ENCODE assay signal across 1 cellular context in genomic region chr2:101205521-101205998, GRCh38.
TF ChIP-seq lines count a peak whose summit lies in the region.

No MANE protein-coding gene starts in this region.

TF ChIP-seq in HepG2, 621 proteins besides CTCF, POLR2A, EP300 and RAD21 (continued from another document and continues in another):
- TF ChIP-seq, protein P1, sequence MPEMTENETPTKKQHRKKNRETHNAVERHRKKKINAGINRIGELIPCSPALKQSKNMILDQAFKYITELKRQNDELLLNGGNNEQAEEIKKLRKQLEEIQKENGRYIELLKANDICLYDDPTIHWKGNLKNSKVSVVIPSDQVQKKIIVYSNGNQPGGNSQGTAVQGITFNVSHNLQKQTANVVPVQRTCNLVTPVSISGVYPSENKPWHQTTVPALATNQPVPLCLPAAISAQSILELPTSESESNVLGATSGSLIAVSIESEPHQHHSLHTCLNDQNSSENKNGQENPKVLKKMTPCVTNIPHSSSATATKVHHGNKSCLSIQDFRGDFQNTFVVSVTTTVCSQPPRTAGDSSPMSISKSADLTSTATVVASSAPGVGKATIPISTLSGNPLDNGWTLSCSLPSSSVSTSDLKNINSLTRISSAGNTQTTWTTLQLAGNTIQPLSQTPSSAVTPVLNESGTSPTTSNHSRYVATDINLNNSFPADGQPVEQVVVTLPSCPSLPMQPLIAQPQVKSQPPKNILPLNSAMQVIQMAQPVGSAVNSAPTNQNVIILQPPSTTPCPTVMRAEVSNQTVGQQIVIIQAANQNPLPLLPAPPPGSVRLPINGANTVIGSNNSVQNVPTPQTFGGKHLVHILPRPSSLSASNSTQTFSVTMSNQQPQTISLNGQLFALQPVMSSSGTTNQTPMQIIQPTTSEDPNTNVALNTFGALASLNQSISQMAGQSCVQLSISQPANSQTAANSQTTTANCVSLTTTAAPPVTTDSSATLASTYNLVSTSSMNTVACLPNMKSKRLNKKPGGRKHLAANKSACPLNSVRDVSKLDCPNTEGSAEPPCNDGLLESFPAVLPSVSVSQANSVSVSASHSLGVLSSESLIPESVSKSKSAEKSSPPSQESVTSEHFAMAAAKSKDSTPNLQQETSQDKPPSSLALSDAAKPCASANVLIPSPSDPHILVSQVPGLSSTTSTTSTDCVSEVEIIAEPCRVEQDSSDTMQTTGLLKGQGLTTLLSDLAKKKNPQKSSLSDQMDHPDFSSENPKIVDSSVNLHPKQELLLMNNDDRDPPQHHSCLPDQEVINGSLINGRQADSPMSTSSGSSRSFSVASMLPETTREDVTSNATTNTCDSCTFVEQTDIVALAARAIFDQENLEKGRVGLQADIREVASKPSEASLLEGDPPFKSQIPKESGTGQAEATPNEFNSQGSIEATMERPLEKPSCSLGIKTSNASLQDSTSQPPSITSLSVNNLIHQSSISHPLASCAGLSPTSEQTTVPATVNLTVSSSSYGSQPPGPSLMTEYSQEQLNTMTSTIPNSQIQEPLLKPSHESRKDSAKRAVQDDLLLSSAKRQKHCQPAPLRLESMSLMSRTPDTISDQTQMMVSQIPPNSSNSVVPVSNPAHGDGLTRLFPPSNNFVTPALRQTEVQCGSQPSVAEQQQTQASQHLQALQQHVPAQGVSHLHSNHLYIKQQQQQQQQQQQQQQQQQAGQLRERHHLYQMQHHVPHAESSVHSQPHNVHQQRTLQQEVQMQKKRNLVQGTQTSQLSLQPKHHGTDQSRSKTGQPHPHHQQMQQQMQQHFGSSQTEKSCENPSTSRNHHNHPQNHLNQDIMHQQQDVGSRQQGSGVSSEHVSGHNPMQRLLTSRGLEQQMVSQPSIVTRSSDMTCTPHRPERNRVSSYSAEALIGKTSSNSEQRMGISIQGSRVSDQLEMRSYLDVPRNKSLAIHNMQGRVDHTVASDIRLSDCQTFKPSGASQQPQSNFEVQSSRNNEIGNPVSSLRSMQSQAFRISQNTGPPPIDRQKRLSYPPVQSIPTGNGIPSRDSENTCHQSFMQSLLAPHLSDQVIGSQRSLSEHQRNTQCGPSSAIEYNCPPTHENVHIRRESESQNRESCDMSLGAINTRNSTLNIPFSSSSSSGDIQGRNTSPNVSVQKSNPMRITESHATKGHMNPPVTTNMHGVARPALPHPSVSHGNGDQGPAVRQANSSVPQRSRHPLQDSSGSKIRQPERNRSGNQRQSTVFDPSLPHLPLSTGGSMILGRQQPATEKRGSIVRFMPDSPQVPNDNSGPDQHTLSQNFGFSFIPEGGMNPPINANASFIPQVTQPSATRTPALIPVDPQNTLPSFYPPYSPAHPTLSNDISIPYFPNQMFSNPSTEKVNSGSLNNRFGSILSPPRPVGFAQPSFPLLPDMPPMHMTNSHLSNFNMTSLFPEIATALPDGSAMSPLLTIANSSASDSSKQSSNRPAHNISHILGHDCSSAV (CRISPR knock-in tag; IDR thresholded peaks at IDR 0.05; ENCODE audit: borderline replicate concordance) = no peak
- TF ChIP-seq HMGA1 (CRISPR knock-in tag; conservative IDR thresholded peaks at IDR 0.05) (no peak), ARNT2 (CRISPR knock-in tag; IDR thresholded peaks at IDR 0.05; ENCODE audit: low read depth) (no peak), CREBL2 (CRISPR knock-in tag; IDR thresholded peaks at IDR 0.05; ENCODE audit: borderline replicate concordance) (no peak), MYC (CRISPR knock-in tag; IDR thresholded peaks at IDR 0.05; ENCODE audit: borderline replicate concordance) (no peak), ZNF557 (CRISPR knock-in tag; IDR thresholded peaks at IDR 0.05) (no peak), ZNF761 (CRISPR knock-in tag; conservative IDR thresholded peaks at IDR 0.05) (no peak), ZNF674 (CRISPR knock-in tag; IDR thresholded peaks at IDR 0.05; ENCODE audit: low read depth) (no peak), KDM3A (CRISPR knock-in tag; IDR thresholded peaks at IDR 0.05; ENCODE audit: low read depth) (0 out of 2 replicates have a peak, but pooled peaks have one; percentile 28), RFX5 (IDR thresholded peaks at IDR 0.05; ENCODE audit: low read depth, low read length) (no peak), KDM5B (CRISPR knock-in tag; IDR thresholded peaks at IDR 0.05; ENCODE audit: borderline replicate concordance) (no peak), ZNF652 (CRISPR knock-in tag; IDR thresholded peaks at IDR 0.05; ENCODE audit: borderline replicate concordance, low read depth) (no peak), TCF7L2 (IDR thresholded peaks at IDR 0.05; ENCODE audit: low read depth, low read length) (no peak), ZNF724P (CRISPR knock-in tag; IDR thresholded peaks at IDR 0.05; ENCODE audit: borderline replicate concordance) (no peak), ZNF567 (CRISPR knock-in tag; IDR thresholded peaks at IDR 0.05; ENCODE audit: borderline replicate concordance) (no peak), ZNF160 (CRISPR knock-in tag; IDR thresholded peaks at IDR 0.05) (no peak), ZNF841 (CRISPR knock-in tag; IDR thresholded peaks at IDR 0.05; ENCODE audit: borderline replicate concordance) (no peak), MAF1 (CRISPR knock-in tag; IDR thresholded peaks at IDR 0.05; ENCODE audit: borderline replicate concordance) (no peak), NR3C1 (CRISPR knock-in tag; IDR thresholded peaks at IDR 0.05) (no peak), ZNF572 (CRISPR knock-in tag; IDR thresholded peaks at IDR 0.05) (no peak; the same call in 1 of the 2 replicates), PHF21A (CRISPR knock-in tag; IDR thresholded peaks at IDR 0.05) (no peak), ZNF34 (CRISPR knock-in tag; IDR thresholded peaks at IDR 0.05; ENCODE audit: borderline replicate concordance) (no peak), ELF4 (CRISPR knock-in tag; IDR thresholded peaks at IDR 0.05; ENCODE audit: borderline replicate concordance) (no peak), FOXA3 (CRISPR knock-in tag; IDR thresholded peaks at IDR 0.05) (no peak), HOXA5 (CRISPR knock-in tag; IDR thresholded peaks at IDR 0.05) (no peak), PHF5A (CRISPR knock-in tag; IDR thresholded peaks at IDR 0.05; ENCODE audit: low read depth, unreplicated experiment) (no peak), ZNF788 (CRISPR knock-in tag; IDR thresholded peaks at IDR 0.05; ENCODE audit: borderline replicate concordance) (peak; percentile 59; the same call in 1 of the 2 replicates), ZBTB26 (CRISPR knock-in tag; IDR thresholded peaks at IDR 0.05; ENCODE audit: borderline replicate concordance) (no peak), ZNF432 (CRISPR knock-in tag; IDR thresholded peaks at IDR 0.05; ENCODE audit: borderline replicate concordance) (no peak), JUN (CRISPR knock-in tag; IDR thresholded peaks at IDR 0.05) (no peak), FOXP1 (IDR thresholded peaks at IDR 0.05) (no peak), FOXP1 (CRISPR knock-in tag; IDR thresholded peaks at IDR 0.05) (no peak)
- TF ChIP-seq, protein P2, sequence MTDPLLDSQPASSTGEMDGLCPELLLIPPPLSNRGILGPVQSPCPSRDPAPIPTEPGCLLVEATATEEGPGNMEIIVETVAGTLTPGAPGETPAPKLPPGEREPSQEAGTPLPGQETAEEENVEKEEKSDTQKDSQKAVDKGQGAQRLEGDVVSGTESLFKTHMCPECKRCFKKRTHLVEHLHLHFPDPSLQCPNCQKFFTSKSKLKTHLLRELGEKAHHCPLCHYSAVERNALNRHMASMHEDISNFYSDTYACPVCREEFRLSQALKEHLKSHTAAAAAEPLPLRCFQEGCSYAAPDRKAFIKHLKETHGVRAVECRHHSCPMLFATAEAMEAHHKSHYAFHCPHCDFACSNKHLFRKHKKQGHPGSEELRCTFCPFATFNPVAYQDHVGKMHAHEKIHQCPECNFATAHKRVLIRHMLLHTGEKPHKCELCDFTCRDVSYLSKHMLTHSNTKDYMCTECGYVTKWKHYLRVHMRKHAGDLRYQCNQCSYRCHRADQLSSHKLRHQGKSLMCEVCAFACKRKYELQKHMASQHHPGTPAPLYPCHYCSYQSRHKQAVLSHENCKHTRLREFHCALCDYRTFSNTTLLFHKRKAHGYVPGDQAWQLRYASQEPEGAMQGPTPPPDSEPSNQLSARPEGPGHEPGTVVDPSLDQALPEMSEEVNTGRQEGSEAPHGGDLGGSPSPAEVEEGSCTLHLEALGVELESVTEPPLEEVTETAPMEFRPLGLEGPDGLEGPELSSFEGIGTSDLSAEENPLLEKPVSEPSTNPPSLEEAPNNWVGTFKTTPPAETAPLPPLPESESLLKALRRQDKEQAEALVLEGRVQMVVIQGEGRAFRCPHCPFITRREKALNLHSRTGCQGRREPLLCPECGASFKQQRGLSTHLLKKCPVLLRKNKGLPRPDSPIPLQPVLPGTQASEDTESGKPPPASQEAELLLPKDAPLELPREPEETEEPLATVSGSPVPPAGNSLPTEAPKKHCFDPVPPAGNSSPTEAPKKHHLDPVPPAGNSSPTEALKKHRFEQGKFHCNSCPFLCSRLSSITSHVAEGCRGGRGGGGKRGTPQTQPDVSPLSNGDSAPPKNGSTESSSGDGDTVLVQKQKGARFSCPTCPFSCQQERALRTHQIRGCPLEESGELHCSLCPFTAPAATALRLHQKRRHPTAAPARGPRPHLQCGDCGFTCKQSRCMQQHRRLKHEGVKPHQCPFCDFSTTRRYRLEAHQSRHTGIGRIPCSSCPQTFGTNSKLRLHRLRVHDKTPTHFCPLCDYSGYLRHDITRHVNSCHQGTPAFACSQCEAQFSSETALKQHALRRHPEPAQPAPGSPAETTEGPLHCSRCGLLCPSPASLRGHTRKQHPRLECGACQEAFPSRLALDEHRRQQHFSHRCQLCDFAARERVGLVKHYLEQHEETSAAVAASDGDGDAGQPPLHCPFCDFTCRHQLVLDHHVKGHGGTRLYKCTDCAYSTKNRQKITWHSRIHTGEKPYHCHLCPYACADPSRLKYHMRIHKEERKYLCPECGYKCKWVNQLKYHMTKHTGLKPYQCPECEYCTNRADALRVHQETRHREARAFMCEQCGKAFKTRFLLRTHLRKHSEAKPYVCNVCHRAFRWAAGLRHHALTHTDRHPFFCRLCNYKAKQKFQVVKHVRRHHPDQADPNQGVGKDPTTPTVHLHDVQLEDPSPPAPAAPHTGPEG (CRISPR knock-in tag; IDR thresholded peaks at IDR 0.05) = 0 out of 2 replicates have a peak, but pooled peaks have one; percentile 16
- TF ChIP-seq, protein P3, sequence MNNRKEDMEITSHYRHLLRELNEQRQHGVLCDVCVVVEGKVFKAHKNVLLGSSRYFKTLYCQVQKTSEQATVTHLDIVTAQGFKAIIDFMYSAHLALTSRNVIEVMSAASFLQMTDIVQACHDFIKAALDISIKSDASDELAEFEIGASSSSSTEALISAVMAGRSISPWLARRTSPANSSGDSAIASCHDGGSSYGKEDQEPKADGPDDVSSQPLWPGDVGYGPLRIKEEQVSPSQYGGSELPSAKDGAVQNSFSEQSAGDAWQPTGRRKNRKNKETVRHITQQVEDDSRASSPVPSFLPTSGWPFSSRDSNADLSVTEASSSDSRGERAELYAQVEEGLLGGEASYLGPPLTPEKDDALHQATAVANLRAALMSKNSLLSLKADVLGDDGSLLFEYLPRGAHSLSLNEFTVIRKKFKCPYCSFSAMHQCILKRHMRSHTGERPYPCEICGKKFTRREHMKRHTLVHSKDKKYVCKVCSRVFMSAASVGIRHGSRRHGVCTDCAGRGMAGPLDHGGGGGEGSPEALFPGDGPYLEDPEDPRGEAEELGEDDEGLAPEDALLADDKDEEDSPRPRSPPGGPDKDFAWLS (CRISPR knock-in tag; IDR thresholded peaks at IDR 0.05; ENCODE audit: borderline replicate concordance) = no peak
- TF ChIP-seq, protein P4, sequence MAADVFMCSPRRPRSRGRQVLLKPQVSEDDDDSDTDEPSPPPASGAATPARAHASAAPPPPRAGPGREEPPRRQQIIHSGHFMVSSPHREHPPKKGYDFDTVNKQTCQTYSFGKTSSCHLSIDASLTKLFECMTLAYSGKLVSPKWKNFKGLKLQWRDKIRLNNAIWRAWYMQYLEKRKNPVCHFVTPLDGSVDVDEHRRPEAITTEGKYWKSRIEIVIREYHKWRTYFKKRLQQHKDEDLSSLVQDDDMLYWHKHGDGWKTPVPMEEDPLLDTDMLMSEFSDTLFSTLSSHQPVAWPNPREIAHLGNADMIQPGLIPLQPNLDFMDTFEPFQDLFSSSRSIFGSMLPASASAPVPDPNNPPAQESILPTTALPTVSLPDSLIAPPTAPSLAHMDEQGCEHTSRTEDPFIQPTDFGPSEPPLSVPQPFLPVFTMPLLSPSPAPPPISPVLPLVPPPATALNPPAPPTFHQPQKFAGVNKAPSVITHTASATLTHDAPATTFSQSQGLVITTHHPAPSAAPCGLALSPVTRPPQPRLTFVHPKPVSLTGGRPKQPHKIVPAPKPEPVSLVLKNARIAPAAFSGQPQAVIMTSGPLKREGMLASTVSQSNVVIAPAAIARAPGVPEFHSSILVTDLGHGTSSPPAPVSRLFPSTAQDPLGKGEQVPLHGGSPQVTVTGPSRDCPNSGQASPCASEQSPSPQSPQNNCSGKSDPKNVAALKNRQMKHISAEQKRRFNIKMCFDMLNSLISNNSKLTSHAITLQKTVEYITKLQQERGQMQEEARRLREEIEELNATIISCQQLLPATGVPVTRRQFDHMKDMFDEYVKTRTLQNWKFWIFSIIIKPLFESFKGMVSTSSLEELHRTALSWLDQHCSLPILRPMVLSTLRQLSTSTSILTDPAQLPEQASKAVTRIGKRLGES (CRISPR knock-in tag; IDR thresholded peaks at IDR 0.05; ENCODE audit: borderline replicate concordance) = no peak
- TF ChIP-seq, protein P5, sequence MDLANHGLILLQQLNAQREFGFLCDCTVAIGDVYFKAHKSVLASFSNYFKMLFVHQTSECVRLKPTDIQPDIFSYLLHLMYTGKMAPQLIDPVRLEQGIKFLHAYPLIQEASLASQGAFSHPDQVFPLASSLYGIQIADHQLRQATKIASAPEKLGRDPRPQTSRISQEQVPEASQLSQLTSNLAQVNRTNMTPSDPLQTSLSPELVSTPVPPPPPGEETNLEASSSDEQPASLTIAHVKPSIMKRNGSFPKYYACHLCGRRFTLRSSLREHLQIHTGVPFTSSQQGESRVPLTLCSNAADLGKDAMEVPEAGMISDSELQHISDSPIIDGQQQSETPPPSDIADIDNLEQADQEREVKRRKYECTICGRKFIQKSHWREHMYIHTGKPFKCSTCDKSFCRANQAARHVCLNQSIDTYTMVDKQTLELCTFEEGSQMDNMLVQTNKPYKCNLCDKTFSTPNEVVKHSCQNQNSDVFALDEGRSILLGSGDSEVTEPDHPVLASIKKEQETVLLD (CRISPR knock-in tag; IDR thresholded peaks at IDR 0.05; ENCODE audit: low read depth) = no peak
- TF ChIP-seq, protein P6, sequence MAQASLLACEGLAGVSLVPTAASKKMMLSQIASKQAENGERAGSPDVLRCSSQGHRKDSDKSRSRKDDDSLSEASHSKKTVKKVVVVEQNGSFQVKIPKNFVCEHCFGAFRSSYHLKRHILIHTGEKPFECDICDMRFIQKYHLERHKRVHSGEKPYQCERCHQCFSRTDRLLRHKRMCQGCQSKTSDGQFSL (CRISPR knock-in tag; IDR thresholded peaks at IDR 0.05) = no peak
